Comparison of ENCODE assay signal across 10 cellular contexts in genomic region chr6:88492824-88493223, GRCh38.
DNase-seq lines count a peak whose midpoint lies in the region; ATAC-seq and TF ChIP-seq lines count a peak whose summit lies in the region.
"Had no signal": no experiment of that assay in that cellular context is flagged by ENCODE, and none has a peak within 500 bp of the region (broad histone marks: within the 10 kb centered on the region; RNA-seq: fewer than 3 reads in every experiment).

No MANE protein-coding gene starts in this region.

- no peak for TF ChIP-seq CTCF in WTC11 (IDR thresholded peaks at IDR 0.05)
- no peak for TF ChIP-seq CTCF in coronary artery (IDR thresholded peaks at IDR 0.05)

- peaks cover 13% of the 10 kb centered on the region for H3K4me1 Mint-ChIP-seq in WTC11

- no peaks in the 10 kb centered on the region; the same call in 1 of the 2 replicates for H3K36me3 Mint-ChIP-seq in WTC11

- H3K27ac ChIP-seq in coronary artery, result no peak overlapping the region

- H3K4me3 Mint-ChIP-seq in WTC11, result no peak overlapping the region

- H3K4me3 ChIP-seq in coronary artery, result no peak overlapping the region

- CTCF ChIA-PET in HEK293T (lab: Yijun Ruan, JAX) (no interaction called here), WTC11 (lab: Charles Lee) (interaction anchor here (0.5 to 1.8 kb wide), 14 partner anchors 11 to 667 kb away, joined by 3 to 8 read pairs (median 3); no protein-coding TSS in a partner anchor)

- POLR2A ChIA-PET in HEK293T (lab: Yijun Ruan, JAX), result no interaction called here
- POLR2A ChIA-PET in WTC11 (lab: Charles Lee), result no interaction called here

- H3K27me3 Mint-ChIP-seq in WTC11 (ENCODE audit: low read depth), result no peaks in the 10 kb centered on the region
- H3K27me3 Mint-ChIP-seq: stimulated activated naive B cell treated with anti-CD40 and anti-IgM and Interleukin-4, amounts not matched to agents 10 μg/mL and 1 μg/mL and 100 μg/mL, for 72 hours had no signal

- peak; percentile 34; the same call in 1 of the 2 replicates for ATAC-seq in WTC11

- DNase-seq in CMK (ENCODE audit: low read depth), result peak; percentile 14
- peak; percentile 26 for DNase-seq in HEK293T (ENCODE audit: extremely low spot score)
- no peak for DNase-seq in WTC11 (ENCODE audit: low spot score)
- DNase-seq in left kidney (ENCODE audit: low read depth, low spot score), result peak; percentile 25
- DNase-seq in germinal center (ENCODE audit: low spot score), result no peak
- DNase-seq in activated naive CD4-positive, alpha-beta T cell treated with anti-CD3 and anti-CD28 coated beads, Interleukin-2, amount 50 U/mL, for 16 hours, result no peak
- DNase-seq in coronary artery (ENCODE audit: low spot score), result no peak
- no peak for DNase-seq in effector CD8-positive, alpha-beta T cell (lab: John Stamatoyannopoulos, UW)
- DNase-seq: islet precursor cell; stimulated activated naive B cell treated with anti-CD40 and anti-IgM and Interleukin-4, amounts not matched to agents 10 μg/mL and 1 μg/mL and 100 μg/mL, for 72 hours had no signal

- no peak overlapping the region for H3K27ac Mint-ChIP-seq in WTC11

- H3K9me3 Mint-ChIP-seq in WTC11, result peaks cover 18% of the 10 kb centered on the region

TF ChIP-seq in HEK293T, 16 proteins besides CTCF, POLR2A, EP300 and RAD21:
- TF ChIP-seq CTBP1 (IDR thresholded peaks at IDR 0.05; ENCODE audit: borderline replicate concordance) (no peak), FOXA1 (IDR thresholded peaks at IDR 0.05) (no peak), LEF1 (IDR thresholded peaks at IDR 0.05; ENCODE audit: borderline replicate concordance) (no peak), TARDBP (IDR thresholded peaks at IDR 0.05) (no peak), NFRKB (IDR thresholded peaks at IDR 0.05) (no peak), FOXK2 (IDR thresholded peaks at IDR 0.05) (no peak), FOXM1 (IDR thresholded peaks at IDR 0.05; ENCODE audit: borderline replicate concordance) (no peak), ARNT (IDR thresholded peaks at IDR 0.05) (no peak), SUZ12 (IDR thresholded peaks at IDR 0.05) (no peak), ELF4 (IDR thresholded peaks at IDR 0.05) (no peak), ZNF384 (IDR thresholded peaks at IDR 0.05) (no peak), HDGF (IDR thresholded peaks at IDR 0.05; ENCODE audit: borderline replicate concordance) (no peak), SP1 (IDR thresholded peaks at IDR 0.05) (no peak)
TF ChIP-seq in HEK293T: peak in this region for 0.

TF ChIP-seq in WTC11, 78 proteins besides CTCF, POLR2A, EP300 and RAD21:
- no peak for TF ChIP-seq GRHL2 (CRISPR knock-in tag; IDR thresholded peaks at IDR 0.05; ENCODE audit: insufficient replicate concordance, severe bottlenecking)
- TF ChIP-seq JAZF1 (CRISPR knock-in tag; IDR thresholded peaks at IDR 0.05), result no peak
- no peak for TF ChIP-seq ZNF396 (CRISPR knock-in tag; IDR thresholded peaks at IDR 0.05; ENCODE audit: borderline replicate concordance)
- TF ChIP-seq CDX4 (CRISPR knock-in tag; IDR thresholded peaks at IDR 0.05; ENCODE audit: borderline replicate concordance), result no peak
- TF ChIP-seq MLX (CRISPR knock-in tag; IDR thresholded peaks at IDR 0.05), result no peak
- TF ChIP-seq SOX15 (CRISPR knock-in tag; IDR thresholded peaks at IDR 0.05), result no peak
- no peak for TF ChIP-seq E2F5 (CRISPR knock-in tag; IDR thresholded peaks at IDR 0.05)
- no peak for TF ChIP-seq GABPB1 (CRISPR knock-in tag; IDR thresholded peaks at IDR 0.05)
- TF ChIP-seq ZNF423 (CRISPR knock-in tag; IDR thresholded peaks at IDR 0.05), result no peak
- no peak for TF ChIP-seq CREM (CRISPR knock-in tag; IDR thresholded peaks at IDR 0.05)
- TF ChIP-seq JUN (CRISPR knock-in tag; IDR thresholded peaks at IDR 0.05), result no peak
- no peak for TF ChIP-seq CREB1 (CRISPR knock-in tag; IDR thresholded peaks at IDR 0.05)
- no peak for TF ChIP-seq GTF2I (CRISPR knock-in tag; conservative IDR thresholded peaks at IDR 0.05)
- TF ChIP-seq ZNF416 (CRISPR knock-in tag; IDR thresholded peaks at IDR 0.05), result no peak
- TF ChIP-seq MXD4 (CRISPR knock-in tag; IDR thresholded peaks at IDR 0.05; ENCODE audit: borderline replicate concordance), result no peak
- TF ChIP-seq NR3C1 (CRISPR knock-in tag; conservative IDR thresholded peaks at IDR 0.05; ENCODE audit: low read depth), result no peak
- TF ChIP-seq E2F4 (CRISPR knock-in tag; IDR thresholded peaks at IDR 0.05; ENCODE audit: borderline replicate concordance, low read depth), result no peak
- TF ChIP-seq ATF2 (CRISPR knock-in tag; IDR thresholded peaks at IDR 0.05; ENCODE audit: borderline replicate concordance, low read depth), result no peak
- no peak for TF ChIP-seq FOXP1 (CRISPR knock-in tag; IDR thresholded peaks at IDR 0.05; ENCODE audit: borderline replicate concordance)
- TF ChIP-seq ZNF138 (CRISPR knock-in tag; conservative IDR thresholded peaks at IDR 0.05), result no peak

Comparison
In these comparisons a context has a peak if more than half of its experiments do, and no peak if none do; other contexts are left out.
1. DNase-seq: peak in CMK (single experiment), HEK293T (single experiment) and left kidney (single experiment); none in WTC11 (single experiment), germinal center (single experiment), activated naive CD4-positive, alpha-beta T cell treated with anti-CD3 and anti-CD28 coated beads, Interleukin-2, amount 50 U/mL, for 16 hours (single experiment), coronary artery (single experiment) and effector CD8-positive, alpha-beta T cell (single experiment).